Comparison of ENCODE assay signal across 30 cellular contexts in the genomic region with DNA sequence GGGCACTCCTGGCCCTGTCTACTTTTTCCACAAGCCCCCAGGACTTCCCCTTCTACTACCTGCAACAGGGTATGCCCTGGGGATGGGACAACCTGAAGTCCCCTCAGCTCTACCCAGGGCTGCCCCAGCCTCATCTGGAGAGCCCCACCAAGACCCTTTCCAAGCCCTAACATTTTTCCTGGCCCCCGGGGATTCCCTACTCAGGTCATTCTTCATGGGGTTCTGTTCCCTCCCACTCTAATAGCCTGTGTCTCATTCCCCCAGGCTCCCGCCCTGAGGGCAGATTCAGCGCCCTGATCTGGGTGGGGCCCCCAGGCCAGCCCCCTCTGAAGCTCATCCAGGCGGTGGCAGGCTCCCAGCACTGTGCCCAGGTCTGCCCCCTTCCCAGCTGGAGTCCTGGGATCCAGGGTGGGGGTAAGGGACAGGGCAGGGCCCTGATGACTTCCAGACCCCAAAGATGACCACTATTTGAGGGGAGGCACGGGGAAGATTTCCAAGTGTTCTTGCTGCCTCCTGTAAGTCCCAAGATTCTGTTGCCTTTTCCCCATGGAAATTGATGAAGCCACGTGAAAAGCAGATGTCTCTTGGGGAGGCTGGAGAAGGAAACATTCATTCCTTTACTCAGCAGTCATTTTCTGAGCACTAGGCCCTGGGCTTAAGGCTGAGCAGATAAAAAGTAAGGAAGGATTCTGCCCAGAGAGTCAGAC. TPM values are rescaled to one million over a fixed set of nuclear protein-coding genes. Genes with fewer than 3 reads are reported as not detected.
DNase-seq lines count a peak whose midpoint lies in the region; ATAC-seq and TF ChIP-seq lines count a peak whose summit lies in the region.
"Had no signal": no experiment of that assay in that cellular context is flagged by ENCODE, and none has a peak within 500 bp of the region (broad histone marks: within the 10 kb centered on the region; RNA-seq: fewer than 3 reads in every experiment).

No MANE protein-coding gene starts in this region.

- POLR2A ChIA-PET in SK-N-SH (lab: Yijun Ruan, JAX), result no interaction called here

- DNase-seq in SK-N-SH (no peak), choroid plexus epithelial cell (ENCODE audit: low read depth) (peak; percentile 43), hepatic stellate cell (ENCODE audit: low spot score) (peak; percentile 62), stromal cell of bone marrow (ENCODE audit: low read depth) (peak; percentile 23), UCSD-AML1 (lab: John Stamatoyannopoulos, UW; ENCODE audit: unreplicated experiment) (no peak)
- DNase-seq: activated effector memory CD4-positive, alpha-beta T cell treated with Interleukin-2 at 50 U/mL for 16 hours; activated naive CD8-positive, alpha-beta T cell treated with anti-CD3 and anti-CD28 coated beads, Interleukin-2, amount 50 U/mL, for 24 hours; brain microvascular endothelial cell; CD4-positive, CD25-positive, alpha-beta regulatory T cell; DMS 273 treated with DMSO at 0.1 percent for 48 hours; effector CD8-positive, alpha-beta T cell; H9; hypothalamus; mesendoderm; NCI-H1436; NCI-H446; NCI-H82; nucleus accumbens; stimulated activated naive CD8-positive, alpha-beta T cell treated with anti-CD3 and anti-CD28 coated beads, Interleukin-15, Interleukin-2, amounts not matched to agents 100 U/mL and 50 U/mL, for 24 hours had no signal

- TF ChIP-seq RAD21 in SK-N-SH (IDR thresholded peaks at IDR 0.05; ENCODE audit: low read length), result no peak

- no peak overlapping the region for H2AFZ ChIP-seq in SK-N-SH (ENCODE audit: low read depth)

- H3K36me3 ChIP-seq in SK-N-SH (replicated peaks in 1 of 2; ENCODE audit: control insufficient read depth in 1 of 2, insufficient read depth in 2 of 2, low read length in 1 of 2), result no peaks in the 10 kb centered on the region
- H3K36me3 ChIP-seq: brain microvascular endothelial cell, thoracic aorta, vagina had no signal

- ATAC-seq in SK-N-SH treated with all-trans-retinoic acid at 6 μM for 48 hours (no peak), GM18519 (IDR thresholded peaks at IDR 0.05; ENCODE audit: low FRiP score, unreplicated experiment) (no peak), esophagus mucosa (no peak)
- ATAC-seq: activated naive CD8-positive, alpha-beta T cell treated with anti-CD3 and anti-CD28 coated beads, Interleukin-2, amount 50 U/mL, for 24 hours; left lobe of liver; stimulated activated naive CD8-positive, alpha-beta T cell treated with anti-CD3 and anti-CD28 coated beads, Interleukin-15, Interleukin-2, amounts not matched to agents 100 U/mL and 50 U/mL, for 24 hours had no signal

- peaks cover 4% of the 10 kb centered on the region for H3F3A ChIP-seq in SK-N-SH (replicated peaks; ENCODE audit: insufficient read depth)

- no peak overlapping the region for H3K4me3 ChIP-seq in SK-N-SH (ENCODE audit: low read depth in 2 of 2, low read length in 1 of 2)
- H3K4me3 ChIP-seq in choroid plexus epithelial cell (ENCODE audit: low read depth, low read length), result no peak overlapping the region
- H3K4me3 ChIP-seq: thoracic aorta, vagina had no signal

- no peaks in the 10 kb centered on the region for H3K9me2 ChIP-seq in SK-N-SH

- TF ChIP-seq EP300 in SK-N-SH (IDR thresholded peaks at IDR 0.05; ENCODE audit: borderline replicate concordance in 1 of 2, low read depth in 1 of 2, low read length in 1 of 2), result no peak

- H3K27me3 ChIP-seq in SK-N-SH (ENCODE audit: insufficient read depth), result no peaks in the 10 kb centered on the region
- H3K27me3 ChIP-seq: brain microvascular endothelial cell, vagina had no signal

- no peaks in the 10 kb centered on the region for H3K9me3 ChIP-seq in SK-N-SH
- H3K9me3 ChIP-seq: thoracic aorta, vagina had no signal

- 56% methylated on average over 5 of the region's 6 CpGs for WGBS in SK-N-SH (ENCODE audit: low lambda C conversion rate)

- TF ChIP-seq CTCF in SK-N-SH (IDR thresholded peaks at IDR 0.05) (no peak), choroid plexus epithelial cell (conservative IDR thresholded peaks at IDR 0.05; ENCODE audit: low read depth, low read length) (no peak)

- no peak overlapping the region for H3K9ac ChIP-seq in SK-N-SH
- H3K9ac ChIP-seq: KMS-11 had no signal

- H3K4me2 ChIP-seq in SK-N-SH, result no peak overlapping the region
- H3K4me2 ChIP-seq: KMS-11 had no signal

- H3K4me1 ChIP-seq in SK-N-SH (ENCODE audit: control insufficient read depth in 1 of 2, insufficient read depth in 2 of 2, low read depth in 1 of 2, low read length in 1 of 2), result peaks cover 0 to 10% of the 10 kb centered on the region in 2 experiments; a peak in 1 of 4 replicates

- CTCF ChIA-PET in SK-N-SH (lab: Yijun Ruan, JAX), result interaction anchor here (1.1 to 2.1 kb wide), 2 partner anchors 114 to 136 kb away, joined by 4 to 8 read pairs; no protein-coding TSS in a partner anchor

- H3K79me2 ChIP-seq in SK-N-SH (ENCODE audit: insufficient read depth), result no peaks in the 10 kb centered on the region

- H3K27ac ChIP-seq in SK-N-SH (ENCODE audit: low read depth in 2 of 2, low read length in 1 of 2), result no peak overlapping the region
- H3K27ac ChIP-seq: 22Rv1, brain microvascular endothelial cell, KMS-11, RWPE1, thoracic aorta, vagina had no signal

- H4K20me1 ChIP-seq in SK-N-SH (ENCODE audit: insufficient read depth), result no peaks in the 10 kb centered on the region

TF ChIP-seq in SK-N-SH, 30 proteins besides CTCF, POLR2A, EP300 and RAD21:
- no peak for TF ChIP-seq FOXM1 (IDR thresholded peaks at IDR 0.05; ENCODE audit: low read depth)
- TF ChIP-seq, protein P1, sequence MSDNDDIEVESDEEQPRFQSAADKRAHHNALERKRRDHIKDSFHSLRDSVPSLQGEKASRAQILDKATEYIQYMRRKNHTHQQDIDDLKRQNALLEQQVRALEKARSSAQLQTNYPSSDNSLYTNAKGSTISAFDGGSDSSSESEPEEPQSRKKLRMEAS (IDR thresholded peaks at IDR 0.05; ENCODE audit: low read depth), result peak; percentile 40; the same call in 1 of the 2 replicates

TF ChIP-seq in SK-N-SH treated with all-trans-retinoic acid at 6 μM for 48 hours, 23 proteins besides CTCF, POLR2A, EP300 and RAD21:
- TF ChIP-seq TCF4 (CRISPR knock-in tag; IDR thresholded peaks at IDR 0.05; ENCODE audit: borderline replicate concordance) (no peak), CSDC2 (CRISPR knock-in tag; IDR thresholded peaks at IDR 0.05) (no peak), ZNF70 (CRISPR knock-in tag; IDR thresholded peaks at IDR 0.05) (no peak), BACH2 (CRISPR knock-in tag; IDR thresholded peaks at IDR 0.05; ENCODE audit: borderline replicate concordance) (no peak), ZFP30 (CRISPR knock-in tag; IDR thresholded peaks at IDR 0.05) (no peak)
- TF ChIP-seq, protein P2, sequence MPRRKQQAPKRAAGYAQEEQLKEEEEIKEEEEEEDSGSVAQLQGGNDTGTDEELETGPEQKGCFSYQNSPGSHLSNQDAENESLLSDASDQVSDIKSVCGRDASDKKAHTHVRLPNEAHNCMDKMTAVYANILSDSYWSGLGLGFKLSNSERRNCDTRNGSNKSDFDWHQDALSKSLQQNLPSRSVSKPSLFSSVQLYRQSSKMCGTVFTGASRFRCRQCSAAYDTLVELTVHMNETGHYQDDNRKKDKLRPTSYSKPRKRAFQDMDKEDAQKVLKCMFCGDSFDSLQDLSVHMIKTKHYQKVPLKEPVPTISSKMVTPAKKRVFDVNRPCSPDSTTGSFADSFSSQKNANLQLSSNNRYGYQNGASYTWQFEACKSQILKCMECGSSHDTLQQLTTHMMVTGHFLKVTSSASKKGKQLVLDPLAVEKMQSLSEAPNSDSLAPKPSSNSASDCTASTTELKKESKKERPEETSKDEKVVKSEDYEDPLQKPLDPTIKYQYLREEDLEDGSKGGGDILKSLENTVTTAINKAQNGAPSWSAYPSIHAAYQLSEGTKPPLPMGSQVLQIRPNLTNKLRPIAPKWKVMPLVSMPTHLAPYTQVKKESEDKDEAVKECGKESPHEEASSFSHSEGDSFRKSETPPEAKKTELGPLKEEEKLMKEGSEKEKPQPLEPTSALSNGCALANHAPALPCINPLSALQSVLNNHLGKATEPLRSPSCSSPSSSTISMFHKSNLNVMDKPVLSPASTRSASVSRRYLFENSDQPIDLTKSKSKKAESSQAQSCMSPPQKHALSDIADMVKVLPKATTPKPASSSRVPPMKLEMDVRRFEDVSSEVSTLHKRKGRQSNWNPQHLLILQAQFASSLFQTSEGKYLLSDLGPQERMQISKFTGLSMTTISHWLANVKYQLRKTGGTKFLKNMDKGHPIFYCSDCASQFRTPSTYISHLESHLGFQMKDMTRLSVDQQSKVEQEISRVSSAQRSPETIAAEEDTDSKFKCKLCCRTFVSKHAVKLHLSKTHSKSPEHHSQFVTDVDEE (CRISPR knock-in tag; IDR thresholded peaks at IDR 0.05), result no peak

RNA-seq across cellular contexts. Expression of a gene that starts 9.8 kb away (rescaled TPM):
- polyA plus RNA-seq in SK-N-SH (2012; rRNA removed), result 0.58 and 1.1 TPM in 2 replicates
- 0.33 and 0.51 TPM in 2 replicates for polyA plus RNA-seq in SK-N-SH (2012; cell fraction: cytosol; rRNA removed)
- 3.7 and 3.8 TPM in 2 replicates for polyA plus RNA-seq in SK-N-SH (2012; cell fraction: nucleus; rRNA removed)
- not detected for total RNA-seq in esophagus mucosa
- total RNA-seq: CD4-positive, CD25-positive, alpha-beta regulatory T cell; left lobe of liver had no signal

RNA-seq across cellular contexts. Expression of a gene that starts 14.6 kb away (rescaled TPM):
- polyA plus RNA-seq in SK-N-SH (2012; rRNA removed), result not detected in 2 replicates
- not detected in 2 replicates for polyA plus RNA-seq in SK-N-SH (2012; cell fraction: cytosol; rRNA removed)
- not detected in 2 replicates for polyA plus RNA-seq in SK-N-SH (2012; cell fraction: nucleus; rRNA removed)
- total RNA-seq in esophagus mucosa, result not detected
- total RNA-seq: CD4-positive, CD25-positive, alpha-beta regulatory T cell; epithelial cell of proximal tubule; OCI-LY7; thoracic aorta; vagina had no signal

RNA-seq across cellular contexts. Expression of a gene that starts 33.5 kb away (rescaled TPM):
- polyA plus RNA-seq in SK-N-SH (2012; rRNA removed), result 10.8 and 16.0 TPM in 2 replicates
- polyA plus RNA-seq in SK-N-SH (2012; cell fraction: cytosol; rRNA removed), result 14.2 and 15.5 TPM in 2 replicates
- 10.1 and 13.5 TPM in 2 replicates for polyA plus RNA-seq in SK-N-SH (2012; cell fraction: nucleus; rRNA removed)
- total RNA-seq in esophagus mucosa, result 9.0 TPM

RNA-seq across cellular contexts. Expression of a gene that starts 36.1 kb away (rescaled TPM):
- not detected in 2 replicates for polyA plus RNA-seq in SK-N-SH (2012; rRNA removed)
- polyA plus RNA-seq in SK-N-SH (2012; cell fraction: cytosol; rRNA removed), result not detected in 2 replicates
- 0.02 TPM in 1 of 2 replicates, not detected in the other for polyA plus RNA-seq in SK-N-SH (2012; cell fraction: nucleus; rRNA removed)
- not detected for total RNA-seq in esophagus mucosa
- total RNA-seq: CD4-positive, CD25-positive, alpha-beta regulatory T cell; epithelial cell of proximal tubule; H9; OCI-LY7; thoracic aorta; vagina had no signal
- polyA plus RNA-seq: CD4-positive, CD25-positive, alpha-beta regulatory T cell had no signal

Comparison
In these comparisons a context has a peak if more than half of its experiments do, and no peak if none do; other contexts are left out.
1. DNase-seq: peak in choroid plexus epithelial cell (single experiment), hepatic stellate cell (single experiment) and stromal cell of bone marrow (single experiment); none in SK-N-SH (single experiment) and UCSD-AML1 (single experiment).